In the genomic region with DNA sequence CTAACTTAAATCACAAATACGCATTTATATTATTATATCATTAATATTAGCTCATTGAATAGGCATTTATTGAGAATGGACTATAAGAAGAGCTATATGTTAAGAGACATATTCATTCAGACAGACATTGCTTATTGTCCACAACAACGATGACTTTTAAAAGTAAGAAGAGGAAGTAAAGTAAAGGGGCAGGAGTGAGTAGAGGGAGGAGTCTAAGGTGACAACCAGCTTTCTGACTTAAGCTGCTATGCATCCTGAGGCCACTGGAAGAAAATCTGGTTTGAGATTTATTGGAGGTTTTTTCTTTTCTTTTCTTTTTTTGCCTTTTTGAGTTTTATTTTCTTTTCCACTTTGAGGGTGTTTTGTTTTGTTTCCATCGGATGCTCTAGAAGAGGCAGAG, we compare ENCODE assay signal across 27 cellular contexts.
DNase-seq lines count a peak whose midpoint lies in the region; ATAC-seq, FAIRE-seq and TF ChIP-seq lines count a peak whose summit lies in the region.
"Had no signal": no experiment of that assay in that cellular context is flagged by ENCODE, and none has a peak within 500 bp of the region (broad histone marks: within the 10 kb centered on the region; RNA-seq: fewer than 3 reads in every experiment).

No MANE protein-coding gene starts in this region.

- H3K4me3 ChIP-seq in GM23338 = no peak overlapping the region
- H3K4me3 ChIP-seq: esophagus squamous epithelium, left lung, PC-9, skin epidermis, tibial nerve had no signal

- H3K9me2 ChIP-seq in GM23338 (ENCODE audit: insufficient read depth) = no peaks in the 10 kb centered on the region

- H3K9me3 Mint-ChIP-seq in GM23338 = no peaks in the 10 kb centered on the region
- H3K9me3 Mint-ChIP-seq: T-helper 1 cell treated with Interleukin-12 subunit alpha and Interleukin-12 subunit beta and Interleukin-4 antibody, amounts not matched to agents 30 μg/mL and 1 μg/mL, for 36 hours had no signal

- no peak overlapping the region for H2AFZ ChIP-seq in GM23338
- H2AFZ ChIP-seq: PC-9 had no signal

- no peak overlapping the region for H3K27ac ChIP-seq in GM23338 (ENCODE audit: low read depth)
- H3K27ac ChIP-seq: esophagus squamous epithelium, left lung, PC-9, skin epidermis, tibial nerve, VCaP had no signal

- peaks cover 2% of the 10 kb centered on the region for H3K27me3 Mint-ChIP-seq in GM23338 (ENCODE audit: insufficient read depth, low read depth, poor library complexity)

- no peaks in the 10 kb centered on the region for H3F3A ChIP-seq in GM23338 (replicated peaks; ENCODE audit: low read depth)

- ATAC-seq in GM23338 (no peak), HG02571 (IDR thresholded peaks at IDR 0.05; ENCODE audit: unreplicated experiment) (no peak)
- ATAC-seq: HCT116, left lung, natural killer cell had no signal

- DNase-seq in AML-193 (lab: John Stamatoyannopoulos, UW) (peak; percentile 15 to 40), GM12892 (ENCODE audit: insufficient read length) (no peak), GM23338 (ENCODE audit: low spot score) (peak; percentile 5), Kasumi-1 (lab: John Stamatoyannopoulos, UW) (peak; percentile 18 to 43), SHP77 treated with DMSO at 0.1 percent for 48 hours (lab: John Stamatoyannopoulos, UW) (no peak)
- DNase-seq in effector CD4-positive, alpha-beta T cell = no peak
- DNase-seq in activated CD8-positive, alpha-beta memory T cell treated with anti-CD3 and anti-CD28 coated beads, Interleukin-2, amount 50 U/mL, for 4 hours = no peak
- DNase-seq: activated CD4-positive, alpha-beta T cell treated with anti-CD3 and anti-CD28 coated beads for 48 hours; activated naive CD4-positive, alpha-beta T cell treated with anti-CD3 and anti-CD28 coated beads, Interleukin-2, amount 50 U/mL, for 16 hours; C1 segment of cervical spinal cord; cortex of kidney; esophagus squamous epithelium; hypothalamus; Karpas-422; left lung; natural killer cell; NCI-H1092 treated with DMSO at 0.1 percent for 48 hours; NCI-H187 treated with DMSO at 0.1 percent for 48 hours; NCI-H748 treated with DMSO at 0.1 percent for 48 hours; PC-9 had no signal

- no peak for TF ChIP-seq CTCF in GM23338 (conservative IDR thresholded peaks at IDR 0.05; ENCODE audit: low read depth in 2 of 2)

- no peaks in the 10 kb centered on the region for H3K36me3 Mint-ChIP-seq in GM23338 (ENCODE audit: low read depth)
- H3K36me3 Mint-ChIP-seq: natural killer cell had no signal

- no peak overlapping the region for H3K4me2 ChIP-seq in GM23338
- H3K4me2 ChIP-seq: PC-9 had no signal

- H3K27me3 ChIP-seq in GM23338 (ENCODE audit: insufficient read depth) = no peaks in the 10 kb centered on the region
- H3K27me3 ChIP-seq: esophagus squamous epithelium, left lung, tibial nerve had no signal

- no peak overlapping the region for H3K27ac Mint-ChIP-seq in GM23338
- H3K27ac Mint-ChIP-seq: natural killer cell; T-helper 1 cell treated with Interleukin-12 subunit alpha and Interleukin-12 subunit beta and Interleukin-4 antibody, amounts not matched to agents 30 μg/mL and 1 μg/mL, for 36 hours had no signal

- no peaks in the 10 kb centered on the region for H3K36me3 ChIP-seq in GM23338 (ENCODE audit: insufficient read depth)
- H3K36me3 ChIP-seq: esophagus squamous epithelium, left lung, tibial nerve had no signal

- H3K4me1 Mint-ChIP-seq in GM23338 = peaks cover 32% of the 10 kb centered on the region
- H3K4me1 Mint-ChIP-seq: natural killer cell had no signal

- peaks cover 24% of the 10 kb centered on the region for H3K4me1 ChIP-seq in GM23338 (ENCODE audit: insufficient read depth)
- H3K4me1 ChIP-seq: esophagus squamous epithelium, left lung, tibial nerve had no signal

- H4K20me1 ChIP-seq in GM23338 (replicated peaks; ENCODE audit: insufficient read depth) = no peaks in the 10 kb centered on the region

- H3K79me2 ChIP-seq in GM23338 (replicated peaks; ENCODE audit: insufficient read depth) = no peaks in the 10 kb centered on the region

- peak; percentile 5 for FAIRE-seq in GM12892 (lab: Jason Lieb, UNC)
- FAIRE-seq: frontal cortex had no signal

- TF ChIP-seq POLR2A in GM12892 (IDR thresholded peaks at IDR 0.05; ENCODE audit: low read depth, low read length) = no peak

- H3K4me3 Mint-ChIP-seq in GM23338 = no peak overlapping the region
- H3K4me3 Mint-ChIP-seq: natural killer cell; T-helper 1 cell treated with Interleukin-12 subunit alpha and Interleukin-12 subunit beta and Interleukin-4 antibody, amounts not matched to agents 30 μg/mL and 1 μg/mL, for 36 hours had no signal

TF ChIP-seq in GM23338, 12 proteins besides CTCF, POLR2A, EP300 and RAD21:
- TF ChIP-seq EZH2 (IDR thresholded peaks at IDR 0.05; ENCODE audit: low read depth, unreplicated experiment) (no peak), CREB1 (CRISPR knock-in tag; IDR thresholded peaks at IDR 0.05; ENCODE audit: low read depth) (no peak), EZH2phosphoT487 (IDR thresholded peaks at IDR 0.05; ENCODE audit: unreplicated experiment) (no peak), JUNB (IDR thresholded peaks at IDR 0.05; ENCODE audit: unreplicated experiment) (no peak)
- TF ChIP-seq, protein P1, sequence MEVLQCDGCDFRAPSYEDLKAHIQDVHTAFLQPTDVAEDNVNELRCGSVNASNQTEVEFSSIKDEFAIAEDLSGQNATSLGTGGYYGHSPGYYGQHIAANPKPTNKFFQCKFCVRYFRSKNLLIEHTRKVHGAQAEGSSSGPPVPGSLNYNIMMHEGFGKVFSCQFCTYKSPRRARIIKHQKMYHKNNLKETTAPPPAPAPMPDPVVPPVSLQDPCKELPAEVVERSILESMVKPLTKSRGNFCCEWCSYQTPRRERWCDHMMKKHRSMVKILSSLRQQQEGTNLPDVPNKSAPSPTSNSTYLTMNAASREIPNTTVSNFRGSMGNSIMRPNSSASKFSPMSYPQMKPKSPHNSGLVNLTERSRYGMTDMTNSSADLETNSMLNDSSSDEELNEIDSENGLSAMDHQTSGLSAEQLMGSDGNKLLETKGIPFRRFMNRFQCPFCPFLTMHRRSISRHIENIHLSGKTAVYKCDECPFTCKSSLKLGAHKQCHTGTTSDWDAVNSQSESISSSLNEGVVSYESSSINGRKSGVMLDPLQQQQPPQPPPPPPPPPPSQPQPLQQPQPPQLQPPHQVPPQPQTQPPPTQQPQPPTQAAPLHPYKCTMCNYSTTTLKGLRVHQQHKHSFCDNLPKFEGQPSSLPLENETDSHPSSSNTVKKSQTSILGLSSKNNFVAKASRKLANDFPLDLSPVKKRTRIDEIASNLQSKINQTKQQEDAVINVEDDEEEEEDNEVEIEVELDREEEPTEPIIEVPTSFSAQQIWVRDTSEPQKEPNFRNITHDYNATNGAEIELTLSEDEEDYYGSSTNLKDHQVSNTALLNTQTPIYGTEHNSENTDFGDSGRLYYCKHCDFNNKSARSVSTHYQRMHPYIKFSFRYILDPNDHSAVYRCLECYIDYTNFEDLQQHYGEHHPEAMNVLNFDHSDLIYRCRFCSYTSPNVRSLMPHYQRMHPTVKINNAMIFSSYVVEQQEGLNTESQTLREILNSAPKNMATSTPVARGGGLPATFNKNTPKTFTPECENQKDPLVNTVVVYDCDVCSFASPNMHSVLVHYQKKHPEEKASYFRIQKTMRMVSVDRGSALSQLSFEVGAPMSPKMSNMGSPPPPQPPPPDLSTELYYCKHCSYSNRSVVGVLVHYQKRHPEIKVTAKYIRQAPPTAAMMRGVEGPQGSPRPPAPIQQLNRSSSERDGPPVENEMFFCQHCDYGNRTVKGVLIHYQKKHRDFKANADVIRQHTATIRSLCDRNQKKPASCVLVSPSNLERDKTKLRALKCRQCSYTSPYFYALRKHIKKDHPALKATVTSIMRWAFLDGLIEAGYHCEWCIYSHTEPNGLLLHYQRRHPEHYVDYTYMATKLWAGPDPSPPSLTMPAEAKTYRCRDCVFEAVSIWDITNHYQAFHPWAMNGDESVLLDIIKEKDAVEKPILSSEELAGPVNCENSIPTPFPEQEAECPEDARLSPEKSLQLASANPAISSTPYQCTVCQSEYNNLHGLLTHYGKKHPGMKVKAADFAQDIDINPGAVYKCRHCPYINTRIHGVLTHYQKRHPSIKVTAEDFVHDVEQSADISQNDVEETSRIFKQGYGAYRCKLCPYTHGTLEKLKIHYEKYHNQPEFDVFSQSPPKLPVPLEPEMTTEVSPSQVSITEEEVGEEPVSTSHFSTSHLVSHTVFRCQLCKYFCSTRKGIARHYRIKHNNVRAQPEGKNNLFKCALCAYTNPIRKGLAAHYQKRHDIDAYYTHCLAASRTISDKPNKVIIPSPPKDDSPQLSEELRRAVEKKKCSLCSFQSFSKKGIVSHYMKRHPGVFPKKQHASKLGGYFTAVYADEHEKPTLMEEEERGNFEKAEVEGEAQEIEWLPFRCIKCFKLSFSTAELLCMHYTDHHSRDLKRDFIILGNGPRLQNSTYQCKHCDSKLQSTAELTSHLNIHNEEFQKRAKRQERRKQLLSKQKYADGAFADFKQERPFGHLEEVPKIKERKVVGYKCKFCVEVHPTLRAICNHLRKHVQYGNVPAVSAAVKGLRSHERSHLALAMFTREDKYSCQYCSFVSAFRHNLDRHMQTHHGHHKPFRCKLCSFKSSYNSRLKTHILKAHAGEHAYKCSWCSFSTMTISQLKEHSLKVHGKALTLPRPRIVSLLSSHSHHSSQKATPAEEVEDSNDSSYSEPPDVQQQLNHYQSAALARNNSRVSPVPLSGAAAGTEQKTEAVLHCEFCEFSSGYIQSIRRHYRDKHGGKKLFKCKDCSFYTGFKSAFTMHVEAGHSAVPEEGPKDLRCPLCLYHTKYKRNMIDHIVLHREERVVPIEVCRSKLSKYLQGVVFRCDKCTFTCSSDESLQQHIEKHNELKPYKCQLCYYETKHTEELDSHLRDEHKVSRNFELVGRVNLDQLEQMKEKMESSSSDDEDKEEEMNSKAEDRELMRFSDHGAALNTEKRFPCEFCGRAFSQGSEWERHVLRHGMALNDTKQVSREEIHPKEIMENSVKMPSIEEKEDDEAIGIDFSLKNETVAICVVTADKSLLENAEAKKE (CRISPR knock-in tag; IDR thresholded peaks at IDR 0.05) = no peak

Comparison
In these comparisons a context has a peak if more than half of its experiments do, and no peak if none do; other contexts are left out.
1. DNase-seq: peak in AML-193 (2 of 2), GM23338 (single experiment) and Kasumi-1 (2 of 2); none in GM12892 (single experiment), effector CD4-positive, alpha-beta T cell (single experiment), activated CD8-positive, alpha-beta memory T cell treated with anti-CD3 and anti-CD28 coated beads, Interleukin-2, amount 50 U/mL, for 4 hours (single experiment) and SHP77 treated with DMSO at 0.1 percent for 48 hours (single experiment).